In the genomic region with DNA sequence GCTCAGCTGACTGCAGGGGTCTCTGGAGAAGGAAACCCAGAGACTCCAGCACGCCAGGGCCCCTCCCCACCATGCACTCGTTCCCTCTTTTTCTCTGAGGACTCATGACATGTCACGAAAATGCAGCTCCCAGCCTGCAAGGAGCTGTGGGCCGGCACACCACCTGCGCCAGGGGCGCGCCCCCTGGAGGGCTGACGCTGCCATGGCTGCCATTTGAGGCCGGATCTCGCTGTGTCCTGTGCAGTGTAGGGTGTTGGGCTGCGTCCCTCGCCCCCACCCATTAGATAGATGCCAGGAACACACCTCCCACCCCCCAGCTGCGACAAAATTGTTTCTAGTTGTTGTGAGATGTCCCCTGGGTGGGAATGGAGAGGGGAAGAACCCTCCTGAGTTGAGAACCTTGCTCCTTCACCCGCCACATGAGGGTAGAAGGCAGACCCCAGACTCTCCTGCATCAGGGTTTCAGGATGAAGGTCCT, we compare ENCODE assay signal across 8 cellular contexts. TPM values are rescaled to one million over a fixed set of nuclear protein-coding genes. Genes with fewer than 3 reads are reported as not detected.
A peak's percentile ranks its signal among the peaks of the same experiment; 100 is the strongest.
DNase-seq lines count a peak whose midpoint lies in the region; TF ChIP-seq lines count a peak whose summit lies in the region.

No MANE protein-coding gene starts in this region.

- DNase-seq in NCI-H146 (lab: John Stamatoyannopoulos, UW), result peak; percentile 15
- DNase-seq in NCI-H146 treated with DMSO at 0.1 percent for 48 hours (lab: John Stamatoyannopoulos, UW; ENCODE audit: unreplicated experiment), result no peak
- peak; percentile 40 to 67 for DNase-seq in NOMO-1 (lab: John Stamatoyannopoulos, UW; ENCODE audit: unreplicated experiment in 2 of 2)
- peak; percentile 65 for DNase-seq in activated T-cell treated with anti-CD3 and anti-CD28 coated beads for 4 hours
- no peak for DNase-seq in esophagus squamous epithelium (lab: John Stamatoyannopoulos, UW)
- peak; percentile 77 for DNase-seq in testis
- DNase-seq in COR-L47 (lab: John Stamatoyannopoulos, UW), result no peak

- H3K27me3 ChIP-seq in esophagus squamous epithelium (no peaks in the 10 kb centered on the region), neutrophil (no peaks in the 10 kb centered on the region), testis (no peaks in the 10 kb centered on the region)

- H3K9me3 ChIP-seq in esophagus squamous epithelium, result no peaks in the 10 kb centered on the region
- no peaks in the 10 kb centered on the region for H3K9me3 ChIP-seq in neutrophil
- H3K9me3 ChIP-seq in testis, result no peaks in the 10 kb centered on the region

- TF ChIP-seq CTCF in esophagus squamous epithelium (IDR thresholded peaks at IDR 0.05), result peak; percentile 69 to 94 (median 92)
- peak; percentile 93 for TF ChIP-seq CTCF in neutrophil (IDR thresholded peaks at IDR 0.05)
- TF ChIP-seq CTCF in testis (IDR thresholded peaks at IDR 0.05), result peak; percentile 62 to 72 (median 71)

- H3K27ac ChIP-seq in esophagus squamous epithelium, result peak overlapping the region in 3 of 4 donors; percentile 82 to 98 (median 94)
- peak overlapping the region; percentile 91 for H3K27ac ChIP-seq in neutrophil
- no peak overlapping the region for H3K27ac ChIP-seq in testis

- intact Hi-C loops in esophagus squamous epithelium (cut with DNase I), result loop anchor here (2.0 kb wide), 1 partner anchor 64 kb away; no protein-coding TSS in a partner anchor
- intact Hi-C loops in testis (cut with DNase I; ENCODE audit: low total_unique reads), result no loop called here

- no peak for TF ChIP-seq POLR2A in esophagus squamous epithelium (IDR thresholded peaks at IDR 0.05)
- TF ChIP-seq POLR2A in testis (IDR thresholded peaks at IDR 0.05), result no peak

- H3K4me3 ChIP-seq in esophagus squamous epithelium, result no peak overlapping the region
- no peak overlapping the region for H3K4me3 ChIP-seq in neutrophil (ENCODE audit: low read depth in 1 of 2, low read length in 1 of 2)
- no peak overlapping the region for H3K4me3 ChIP-seq in testis

- peaks cover 43 to 83% (median 77%) of the 10 kb centered on the region in 3 donors for H3K4me1 ChIP-seq in esophagus squamous epithelium
- H3K4me1 ChIP-seq in neutrophil (ENCODE audit: control insufficient read depth in 1 of 2, insufficient read depth in 1 of 2, low read depth in 1 of 2, low read length in 1 of 2), result peaks cover 54 to 56% of the 10 kb centered on the region in 2 experiments
- H3K4me1 ChIP-seq in testis, result peaks cover 60% of the 10 kb centered on the region

- WGBS in esophagus squamous epithelium, 2 donors, result 17 to 40% methylated on average over 1 to 13 of the region's 14 CpGs
- WGBS in testis, 2 donors, result 48 to 66% methylated on average over 14 of the region's 14 CpGs

- H3K36me3 ChIP-seq in esophagus squamous epithelium, result peaks cover 0 to 17% (median 0%) of the 10 kb centered on the region in 3 donors
- peaks cover 10% of the 10 kb centered on the region for H3K36me3 ChIP-seq in neutrophil
- H3K36me3 ChIP-seq in testis (ENCODE audit: low read depth, missing control alignments), result no peaks in the 10 kb centered on the region

RNA-seq across cellular contexts. Expression of a gene that starts 8.2 kb away (rescaled TPM):
- 10 to 100 TPM; 41.2 to 93.9 (median 75.7) TPM for total RNA-seq in esophagus squamous epithelium
- 10 to 100 TPM; 68.7 to 70.6 TPM for total RNA-seq in testis
- 63.7 TPM for polyA plus RNA-seq in testis (ENCODE audit: insufficient read depth, low read depth, low replicate concordance)

RNA-seq across cellular contexts. Expression of a gene that starts 10.3 kb away (rescaled TPM):
- total RNA-seq in esophagus squamous epithelium (10 to 100 TPM; 11.3 to 57.7 (median 34.3) TPM), testis (1 to 10 TPM; 3.9 to 4.8 TPM)
- polyA plus RNA-seq in testis (ENCODE audit: insufficient read depth, low read depth, low replicate concordance), result 5.7 TPM

RNA-seq across cellular contexts. Expression of a gene that starts 10.6 kb away (rescaled TPM):
- total RNA-seq in esophagus squamous epithelium (10 to 100 TPM; 16.5 to 44.3 (median 30.3) TPM), testis (10 to 100 TPM; 59.4 to 82.2 TPM)
- polyA plus RNA-seq in testis (ENCODE audit: insufficient read depth, low read depth, low replicate concordance), result 36.1 TPM

RNA-seq across cellular contexts. Expression of a gene that starts 30.4 kb away (rescaled TPM):
- total RNA-seq in esophagus squamous epithelium (under 1 TPM in 2 of 4 donors, not detected in 2; 0.19 to 0.21 TPM), testis (1 to 10 TPM; 1.1 to 1.3 TPM)
- polyA plus RNA-seq in testis (ENCODE audit: insufficient read depth, low read depth, low replicate concordance), result not detected

RNA-seq across cellular contexts. Expression of a gene that starts 37.5 kb away (rescaled TPM):
- total RNA-seq in esophagus squamous epithelium (10 to 100 TPM in 2 of 4 donors, 1 to 10 TPM in 2; 6.6 to 33.6 (median 21.0) TPM), testis (10 to 100 TPM; 12.4 to 28.1 TPM)
- 58.5 TPM for polyA plus RNA-seq in testis (ENCODE audit: insufficient read depth, low read depth, low replicate concordance)

Comparison
In these comparisons a context has a peak if more than half of its experiments do, and no peak if none do; other contexts are left out.
1. DNase-seq: peak in NCI-H146 (single experiment), NOMO-1 (2 of 2), activated T-cell treated with anti-CD3 and anti-CD28 coated beads for 4 hours (single experiment) and testis (single experiment); none in NCI-H146 treated with DMSO at 0.1 percent for 48 hours (single experiment), esophagus squamous epithelium (single experiment) and COR-L47 (single experiment).
2. H3K27ac ChIP-seq: peak in esophagus squamous epithelium (3 of 4) and neutrophil (single experiment); none in testis (0 of 2).
3. Peak in every context shown above with its lines, with median percentiles within 50 percentile points of each other: CTCF ChIP-seq.